ENCODE assay signal across 8 cellular contexts in genomic region chr5:132495672-132496630, GRCh38. TPM values are rescaled to one million over a fixed set of nuclear protein-coding genes. Genes with fewer than 3 reads are reported as not detected.
DNase-seq lines count a peak whose midpoint lies in the region; ATAC-seq and TF ChIP-seq lines count a peak whose summit lies in the region.

No MANE protein-coding gene starts in this region.

- no peaks in the 10 kb centered on the region for H3K9me3 ChIP-seq in heart right ventricle

- ATAC-seq in HG02610 (IDR thresholded peaks at IDR 0.05; ENCODE audit: unreplicated experiment) (peak; percentile 28), heart right ventricle (peak; percentile 77 to 86 (median 83))

- H3K4me1 ChIP-seq in heart right ventricle (peaks cover 18 to 84% (median 53%) of the 10 kb centered on the region in 9 donors), urinary bladder (ENCODE audit: insufficient read depth) (no peaks in the 10 kb centered on the region)

- intact Hi-C loops in heart right ventricle (cut with DNase I) = loop anchor here in 7 of 10 donors (2.0 to 10.0 kb wide), 4 partner anchors 69 to 201 kb away; partner anchors contain the start of gene SLC22A4 (in 5 of the 7)
- intact Hi-C loops in posterior vena cava (cut with DNase I) = loop anchor here in 1 of 2 donors (10.0 kb wide), 2 partner anchors 71 to 111 kb away; no protein-coding TSS in a partner anchor

- TF ChIP-seq CTCF in heart right ventricle (IDR thresholded peaks at IDR 0.05) = peak in 4 of 9 donors; percentile 8 to 41 (median 26)

- DNase-seq in NCI-H1105 treated with DMSO at 0.1 percent for 48 hours (lab: John Stamatoyannopoulos, UW) = peak; percentile 87
- peak; percentile 98 for DNase-seq in SW480 (ENCODE audit: low spot score)
- DNase-seq in heart right ventricle = peak; percentile 93 to 94
- DNase-seq in posterior vena cava (ENCODE audit: low spot score) = peak; percentile 95

- H3K27ac ChIP-seq in adipose tissue (ENCODE audit: low read depth, low read length) (peak overlapping the region; percentile 22), heart right ventricle (peak overlapping the region; percentile 84 to 100 (median 94)), urinary bladder (ENCODE audit: low read depth) (peak overlapping the region; percentile 91)

- peak overlapping the region; percentile 86; the same call in 1 of the 2 replicates for H3K4me3 ChIP-seq in GM08714 (ENCODE audit: low read length)
- peak overlapping the region; percentile 50 to 88 (median 76) for H3K4me3 ChIP-seq in heart right ventricle
- H3K4me3 ChIP-seq in urinary bladder (ENCODE audit: low read depth, low read length) = peak overlapping the region; percentile 67

- WGBS in adipose tissue, 3 donors = 0% methylated on average over 47 of the region's 47 CpGs
- 0 to 1% methylated on average over 44 to 47 of the region's 47 CpGs for WGBS in heart right ventricle, 2 donors
- WGBS in urinary bladder = under 1% methylated on average over 46 of the region's 47 CpGs

- no peaks in the 10 kb centered on the region for H3K27me3 ChIP-seq in heart right ventricle

- no peaks in the 10 kb centered on the region for H3K36me3 ChIP-seq in heart right ventricle
- H3K36me3 ChIP-seq in urinary bladder (ENCODE audit: insufficient read depth) = no peaks in the 10 kb centered on the region

RNA-seq across cellular contexts. Expression of gene IRF1, which starts 5.4 kb away (rescaled TPM):
- polyA plus RNA-seq in adipose tissue (10 to 100 TPM in 2 of 3 donors, 1 to 10 TPM in 1; 9.1 to 90.5 (median 58.0) TPM), heart right ventricle (10 to 100 TPM in 1 of 2 donors, 1 to 10 TPM in 1; 8.6 to 13.7 TPM), urinary bladder (26.0 TPM)
- total RNA-seq in heart right ventricle (100 to 1,000 TPM in 1 of 10 donors, 10 to 100 TPM in 8, 1 to 10 TPM in 1; 9.5 to 146 (median 19.2) TPM), posterior vena cava (10 to 100 TPM; 18.7 to 20.5 TPM), urinary bladder (16.4 TPM)

RNA-seq across cellular contexts. Expression of gene IL5, which starts 47.4 kb away (rescaled TPM):
- polyA plus RNA-seq in adipose tissue (under 1 TPM in 1 of 3 donors, not detected in 2; 0.09 TPM), heart right ventricle (not detected), urinary bladder (not detected)
- total RNA-seq in heart right ventricle (not detected), posterior vena cava (not detected), urinary bladder (not detected)

Comparison
In these comparisons a context has a peak if more than half of its experiments do, and no peak if none do; other contexts are left out.
1. Peak in every context shown above with its lines: DNase-seq, ATAC-seq, H3K4me3 ChIP-seq and H3K27ac ChIP-seq.
2. H3K27ac ChIP-seq: peak in every context shown above with its lines; median percentile 94 in heart right ventricle; 91 in urinary bladder; 22 in adipose tissue.